Comparison of ENCODE assay signal across 20 cellular contexts in the genomic region with DNA sequence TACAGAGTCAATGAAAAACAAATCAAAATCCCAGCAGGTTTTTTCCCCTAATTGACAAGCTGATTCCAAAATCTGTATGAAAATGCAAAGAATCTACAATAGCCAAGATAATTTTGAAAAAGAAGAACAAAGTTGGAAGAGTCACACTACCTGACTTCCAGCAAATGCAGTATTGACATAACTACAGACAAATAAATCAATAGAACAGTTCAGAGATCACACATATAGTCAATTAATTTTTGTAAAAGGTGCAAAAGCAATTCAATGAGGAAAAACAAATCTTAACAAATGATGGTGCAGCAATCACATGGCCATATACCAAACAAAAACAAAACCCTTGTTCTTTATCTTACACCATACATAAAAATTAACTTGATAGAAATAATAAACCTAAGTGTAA.
DNase-seq lines count a peak whose midpoint lies in the region; ATAC-seq, FAIRE-seq and TF ChIP-seq lines count a peak whose summit lies in the region.
"Had no signal": no experiment of that assay in that cellular context is flagged by ENCODE, and none has a peak within 500 bp of the region (broad histone marks: within the 10 kb centered on the region; RNA-seq: fewer than 3 reads in every experiment).

No MANE protein-coding gene starts in this region.

- H3K4me2 ChIP-seq in endothelial cell of umbilical vein (ENCODE audit: insufficient read depth, low read length) = no peak overlapping the region
- H3K4me2 ChIP-seq: BLaER1, GM23338 had no signal

- no peak for TF ChIP-seq CTCF in endothelial cell of umbilical vein (IDR thresholded peaks at IDR 0.05; ENCODE audit: extremely low read depth in 1 of 2, insufficient read depth in 1 of 2, low read depth in 1 of 2, low read length in 2 of 2)
- TF ChIP-seq CTCF in liver (IDR thresholded peaks at IDR 0.05; ENCODE audit: low read depth, low read length, missing input control) = no peak

- no peak for TF ChIP-seq POLR2A in endothelial cell of umbilical vein (IDR thresholded peaks at IDR 0.05; ENCODE audit: low read depth, low read length)

- FAIRE-seq in G401.6 (lab: Jason Lieb, UNC) (peak; percentile 41), endothelial cell of umbilical vein (lab: Jason Lieb, UNC) (peak; percentile 8)
- FAIRE-seq: GM12891, GM19239 had no signal

- ATAC-seq in GM18511 (IDR thresholded peaks at IDR 0.05; ENCODE audit: unreplicated experiment) = no peak
- ATAC-seq in GM21423 (IDR thresholded peaks at IDR 0.05; ENCODE audit: unreplicated experiment) = no peak
- ATAC-seq: CD8-positive, alpha-beta T cell; GM23338; HCT116 had no signal

- no peak overlapping the region for H3K4me3 ChIP-seq in endothelial cell of umbilical vein (replicated peaks in 1 of 3; ENCODE audit: insufficient read depth in 1 of 3, low read depth in 1 of 3, low read length in 3 of 3)
- H3K4me3 ChIP-seq in liver (ENCODE audit: low read depth in 1 of 3, low read length in 3 of 3) = no peak overlapping the region
- H3K4me3 ChIP-seq: BLaER1, GM23338 had no signal

- intact Hi-C loops in endothelial cell of umbilical vein (cut with micrococcal nuclease) = no loop called here

- no peak for DNase-seq in endothelial cell of umbilical vein (ENCODE audit: low read depth, low spot score)
- DNase-seq in AML-193 (lab: John Stamatoyannopoulos, UW) = no peak
- DNase-seq: Caco-2; CD4-positive, CD25-positive, alpha-beta regulatory T cell; CD8-positive, alpha-beta T cell; DMS 273 treated with DMSO at 0.1 percent for 48 hours; DMS79; EL; GF-D8; H9 had no signal

- H3K4me1 ChIP-seq in endothelial cell of umbilical vein (ENCODE audit: control insufficient read depth, extremely low read depth, insufficient read depth, low read length) (no peaks in the 10 kb centered on the region), liver (ENCODE audit: control insufficient read depth in 4 of 4, insufficient read depth in 4 of 4, low read length in 3 of 4) (peaks cover 2 to 8% (median 4%) of the 10 kb centered on the region in 4 donors)
- H3K4me1 ChIP-seq: BLaER1, Caco-2 had no signal

- no peak overlapping the region for H3K27ac ChIP-seq in endothelial cell of umbilical vein (ENCODE audit: insufficient read depth, low read depth, low read length)
- H3K27ac ChIP-seq in liver (ENCODE audit: low read depth in 1 of 2, low read length in 2 of 2) = no peak overlapping the region
- H3K27ac ChIP-seq: BLaER1, C4-2B had no signal

- H3K27me3 ChIP-seq in endothelial cell of umbilical vein (ENCODE audit: control insufficient read depth in 2 of 2, insufficient read depth in 2 of 2, low read length in 2 of 2) (no peaks in the 10 kb centered on the region), liver (ENCODE audit: control insufficient read depth in 4 of 4, insufficient read depth in 4 of 4, low read length in 3 of 4) (no peaks in the 10 kb centered on the region)
- H3K27me3 ChIP-seq: BLaER1 had no signal

- H3K36me3 ChIP-seq in endothelial cell of umbilical vein (ENCODE audit: control insufficient read depth in 2 of 2, extremely low read depth in 1 of 2, insufficient read depth in 2 of 2, low read length in 2 of 2) = peaks cover 0 to 3% of the 10 kb centered on the region in 2 experiments
- H3K36me3 ChIP-seq in liver (ENCODE audit: control insufficient read depth in 4 of 4, insufficient read depth in 3 of 4, low read depth in 1 of 4, low read length in 3 of 4) = peaks cover 3 to 9% (median 8%) of the 10 kb centered on the region in 4 donors

- no peaks in the 10 kb centered on the region for H3K9me3 ChIP-seq in endothelial cell of umbilical vein (replicated peaks; ENCODE audit: control insufficient read depth, insufficient read depth, low read length)
- H3K9me3 ChIP-seq in liver (ENCODE audit: control insufficient read depth in 4 of 4, low read length in 3 of 4) = no peaks in the 10 kb centered on the region
- H3K9me3 ChIP-seq: BLaER1, Caco-2 had no signal

- dilution Hi-C loops in endothelial cell of umbilical vein (cut with MboI; ENCODE audit: extremely low pct_ligation_motif_present, low sequenced_read_pairs) = no loop called here

- no peak for TF ChIP-seq RAD21 in liver (IDR thresholded peaks at IDR 0.05)

- H2AFZ ChIP-seq in endothelial cell of umbilical vein (ENCODE audit: low read depth, low read length) = no peak overlapping the region
- H2AFZ ChIP-seq: GM23338 had no signal

- POLR2A ChIA-PET in endothelial cell of umbilical vein (lab: Charles Lee) = no interaction called here

- BruUV-seq in endothelial cell of umbilical vein (replicated peaks; lab: Mats Ljungman, UMichigan) = no TSS peak

- no peaks in the 10 kb centered on the region for H4K20me1 ChIP-seq in endothelial cell of umbilical vein (replicated peaks; ENCODE audit: control insufficient read depth, extremely low read depth, insufficient read depth, low read length)
- H4K20me1 ChIP-seq: BLaER1 had no signal

- no peaks in the 10 kb centered on the region for H3K79me2 ChIP-seq in endothelial cell of umbilical vein (ENCODE audit: control insufficient read depth, insufficient read depth, low read length)

- H3K9me1 ChIP-seq in endothelial cell of umbilical vein (replicated peaks; ENCODE audit: control insufficient read depth, extremely low read depth, insufficient read depth, low read length) = no peaks in the 10 kb centered on the region

- H3K9ac ChIP-seq in endothelial cell of umbilical vein (replicated peaks; ENCODE audit: extremely low read depth, insufficient read depth, low read length) (no peak overlapping the region), liver (ENCODE audit: low read depth in 1 of 2, low read length in 2 of 2) (no peak overlapping the region)
- H3K9ac ChIP-seq: BLaER1 had no signal

- CTCF ChIA-PET in endothelial cell of umbilical vein (lab: Charles Lee) = no interaction called here

TF ChIP-seq in endothelial cell of umbilical vein, 7 proteins besides CTCF, POLR2A, EP300 and RAD21:
- TF ChIP-seq MAX (IDR thresholded peaks at IDR 0.05; ENCODE audit: insufficient read depth, insufficient read length) = no peak
- no peak for TF ChIP-seq EZH2 (IDR thresholded peaks at IDR 0.05; ENCODE audit: borderline replicate concordance, low read depth, low read length, severe bottlenecking)
- no peak for TF ChIP-seq GATA2 (IDR thresholded peaks at IDR 0.05; ENCODE audit: insufficient read depth, insufficient read length, low read depth, low read length)
- TF ChIP-seq JUN (IDR thresholded peaks at IDR 0.05; ENCODE audit: borderline replicate concordance, insufficient read depth, insufficient read length, low read depth) = no peak
- no peak for TF ChIP-seq FOS (IDR thresholded peaks at IDR 0.05; ENCODE audit: borderline replicate concordance, insufficient read depth, low read length)

TF ChIP-seq in liver, 16 proteins besides CTCF, POLR2A, EP300 and RAD21:
- TF ChIP-seq MAX (IDR thresholded peaks at IDR 0.05) = no peak
- peak; percentile 59 for TF ChIP-seq FOXA2 (IDR thresholded peaks at IDR 0.05)
- TF ChIP-seq JUND (IDR thresholded peaks at IDR 0.05) = no peak
- TF ChIP-seq HNF4A (conservative IDR thresholded peaks at IDR 0.05) = peak; percentile 38 to 61
- no peak for TF ChIP-seq EGR1 (IDR thresholded peaks at IDR 0.05; ENCODE audit: low read depth in 2 of 2)
